ENCODE assay signal across 8 cellular contexts in genomic region chr7:129188372-129188891, GRCh38. TPM values are rescaled to one million over a fixed set of nuclear protein-coding genes. Genes with fewer than 3 reads are reported as not detected.
DNase-seq lines count a peak whose midpoint lies in the region; TF ChIP-seq lines count a peak whose summit lies in the region.

TSS of gene SMO (plus strand) at chr7:129188633. CDS start at chr7:129189152, 519 bp downstream.

- H2AFZ ChIP-seq in ACC112 (ENCODE audit: low read length, unreplicated experiment) (peak within 1 kb of the TSS; percentile 88), PC-9 (0 out of 2 replicates have a peak within 1 kb of the TSS, but pooled peaks have one; percentile 58)

- peak within 1 kb of the TSS; percentile 56 for H2BK120ac ChIP-seq in mesendoderm (ENCODE audit: low read depth, low read length)

- CTCF ChIA-PET in PC-9 (lab: Charles Lee), result no interaction called here

- H3K4me2 ChIP-seq in PC-9, result peak within 1 kb of the TSS; percentile 68
- H3K4me2 ChIP-seq in mesendoderm (ENCODE audit: low read length), result peak within 1 kb of the TSS; percentile 86

- DNase-seq in GM12864 (ENCODE audit: low read depth) (no peak), PC-9 (no peak), mesendoderm (peak; percentile 89), type B pancreatic cell (ENCODE audit: extremely low spot score, unreplicated experiment) (peak; percentile 92), CD1c-positive myeloid dendritic cell (ENCODE audit: extremely low spot score) (no peak), LoVo (ENCODE audit: low spot score) (no peak)
- DNase-seq in effector memory CD4-positive, alpha-beta T cell, result no peak

- H3K4me1 ChIP-seq in ACC112 (ENCODE audit: control insufficient read depth, insufficient read depth, low read length, unreplicated experiment) (no peaks in the 10 kb centered on the region), PC-9 (replicated peaks; ENCODE audit: insufficient read depth) (no peaks in the 10 kb centered on the region), mesendoderm (ENCODE audit: control insufficient read depth, low read depth, low read length) (peaks cover 6% of the 10 kb centered on the region)
- H3K4me1 ChIP-seq in effector memory CD4-positive, alpha-beta T cell (ENCODE audit: control insufficient read depth, insufficient read depth, low read length, poor library complexity, severe bottlenecking), result peaks cover 4% of the 10 kb centered on the region

- no TSS peak for BruUV-seq in PC-9 (replicated peaks; lab: Mats Ljungman, UMichigan)

- H3K4me3 ChIP-seq in ACC112 (ENCODE audit: low read depth, low read length) (peak within 1 kb of the TSS; percentile 79), GM12864 (ENCODE audit: low read depth, low read length) (peak within 1 kb of the TSS; percentile 30), PC-9 (peak within 1 kb of the TSS; percentile 51), mesendoderm (ENCODE audit: low read length) (peak within 1 kb of the TSS; percentile 43)
- peak within 1 kb of the TSS; percentile 50 for H3K4me3 ChIP-seq in effector memory CD4-positive, alpha-beta T cell (ENCODE audit: insufficient read depth, low read depth, low read length, poor library complexity, severe bottlenecking)

- peak within 1 kb of the TSS; percentile 91 for H4K8ac ChIP-seq in mesendoderm (ENCODE audit: low read depth, low read length)

- H3K18ac ChIP-seq in mesendoderm (ENCODE audit: low read length), result peak within 1 kb of the TSS; percentile 98

- H3K79me2 ChIP-seq in ACC112 (ENCODE audit: control insufficient read depth, insufficient read depth, low read length, unreplicated experiment), result no peaks in the 10 kb centered on the region
- no peaks in the 10 kb centered on the region for H3K79me2 ChIP-seq in PC-9 (ENCODE audit: low read depth)
- H3K79me2 ChIP-seq in mesendoderm (ENCODE audit: control insufficient read depth, insufficient read depth, low read length), result peaks cover 35% of the 10 kb centered on the region

- H4K5ac ChIP-seq in mesendoderm (ENCODE audit: low read length), result no peak within 1 kb of the TSS

- peak within 1 kb of the TSS; percentile 75 for H3K23ac ChIP-seq in mesendoderm (ENCODE audit: low read length)

- no peaks in the 10 kb centered on the region for H4K20me1 ChIP-seq in PC-9 (ENCODE audit: insufficient read depth)

- H3K4me1 Mint-ChIP-seq in type B pancreatic cell (ENCODE audit: unreplicated experiment), result peaks cover 29% of the 10 kb centered on the region

- H3K56ac ChIP-seq in mesendoderm (ENCODE audit: low read length), result peak within 1 kb of the TSS; percentile 90

- TF ChIP-seq CTCF in GM12864 (IDR thresholded peaks at IDR 0.05; ENCODE audit: low read depth, low read length, missing control alignments), result no peak
- TF ChIP-seq CTCF in PC-9 (conservative IDR thresholded peaks at IDR 0.05), result no peak
- no peak for TF ChIP-seq CTCF in type B pancreatic cell (conservative IDR thresholded peaks at IDR 0.05)

- peaks cover 4% of the 10 kb centered on the region for H3K27me3 Mint-ChIP-seq in type B pancreatic cell

- peak within 1 kb of the TSS; percentile 98 for H3K4me3 Mint-ChIP-seq in type B pancreatic cell

- no peak within 1 kb of the TSS for H2BK15ac ChIP-seq in mesendoderm (replicated peaks; ENCODE audit: low read depth)

- H3K36me3 Mint-ChIP-seq in type B pancreatic cell, result peaks cover 20% of the 10 kb centered on the region

- H3K36me3 ChIP-seq in ACC112 (ENCODE audit: insufficient read depth, low read length) (no peaks in the 10 kb centered on the region), PC-9 (ENCODE audit: low read depth) (no peaks in the 10 kb centered on the region), mesendoderm (ENCODE audit: control insufficient read depth, insufficient read depth, low read length) (no peaks in the 10 kb centered on the region)
- no peaks in the 10 kb centered on the region for H3K36me3 ChIP-seq in effector memory CD4-positive, alpha-beta T cell (ENCODE audit: control insufficient read depth, insufficient read depth, low read length)

- no CpG with 5 or more reads among the region's 48 CpGs for WGBS in mesendoderm (ENCODE audit: extremely low coverage, insufficient coverage, low lambda C conversion rate)

- no peaks in the 10 kb centered on the region for H3K9me2 ChIP-seq in PC-9 (ENCODE audit: insufficient read depth)

- H2BK5ac ChIP-seq in mesendoderm (ENCODE audit: low read length), result no peak within 1 kb of the TSS

- H3K79me1 ChIP-seq in mesendoderm (ENCODE audit: low read length), result peaks cover 20% of the 10 kb centered on the region

- no peaks in the 10 kb centered on the region for H3K9me3 ChIP-seq in PC-9 (ENCODE audit: insufficient read depth, low read depth)
- no peaks in the 10 kb centered on the region for H3K9me3 ChIP-seq in effector memory CD4-positive, alpha-beta T cell (ENCODE audit: control insufficient read depth, low read length)

- H3K27ac ChIP-seq in ACC112 (ENCODE audit: low read depth, low read length) (no peak within 1 kb of the TSS), PC-9 (no peak within 1 kb of the TSS), mesendoderm (ENCODE audit: low read depth, low read length) (peak within 1 kb of the TSS; percentile 55)
- no peak within 1 kb of the TSS for H3K27ac ChIP-seq in effector memory CD4-positive, alpha-beta T cell (ENCODE audit: insufficient read depth, low read length, poor library complexity, severe bottlenecking)

- intact Hi-C loops in PC-9 (cut with micrococcal nuclease; ENCODE audit: unreplicated experiment), result no loop called here

- peak within 1 kb of the TSS; percentile 70 for H3K27ac Mint-ChIP-seq in type B pancreatic cell

- peaks cover 13% of the 10 kb centered on the region; the same call in 1 of the 2 replicates for H3K27me3 ChIP-seq in ACC112 (ENCODE audit: insufficient read depth, low read length)
- no peaks in the 10 kb centered on the region; the same call in 1 of the 2 replicates for H3K27me3 ChIP-seq in PC-9 (ENCODE audit: insufficient read depth, low read depth)
- H3K27me3 ChIP-seq in effector memory CD4-positive, alpha-beta T cell (replicated peaks; ENCODE audit: control insufficient read depth, insufficient read depth, low read length, poor library complexity, severe bottlenecking), result peaks cover 13% of the 10 kb centered on the region
- H3K27me3 ChIP-seq in mesendoderm (ENCODE audit: insufficient read depth, low read length, poor library complexity), result peaks cover 2% of the 10 kb centered on the region

- POLR2A ChIA-PET in PC-9 (lab: Charles Lee; ENCODE audit: unreplicated experiment), result no interaction called here

- H2AK5ac ChIP-seq in mesendoderm (ENCODE audit: low read length), result no peak within 1 kb of the TSS

- H3F3A ChIP-seq in PC-9 (ENCODE audit: insufficient read depth, low read depth), result no peaks in the 10 kb centered on the region

- H3K9me3 Mint-ChIP-seq in type B pancreatic cell, result no peaks in the 10 kb centered on the region

- H3K9ac ChIP-seq in mesendoderm (ENCODE audit: low read length), result peak within 1 kb of the TSS; percentile 95

- H3K4ac ChIP-seq in mesendoderm (ENCODE audit: low read depth, low read length), result peak within 1 kb of the TSS; percentile 92

RNA-seq across cellular contexts. Expression of gene SMO, which starts in this region (rescaled TPM):
- total RNA-seq in PC-9 (2021), result 1.2 and 1.9 TPM in 2 replicates
- 29.4 TPM for polyA plus RNA-seq in mesendoderm (2013, experiment 1 of 2)
- 30.0 TPM for polyA plus RNA-seq in mesendoderm (2013, experiment 2 of 2)
- 38.6 and 94.9 TPM in 2 replicates for total RNA-seq in type B pancreatic cell (ENCODE audit: low replicate concordance)

Comparison
In these comparisons a context has a peak if more than half of its experiments do, and no peak if none do; other contexts are left out.
1. RNA of gene SMO (total RNA-seq): 38.6 to 94.9 TPM in type B pancreatic cell; 1.2 to 1.9 TPM in PC-9; every median in the first group is over 10 times any median in the second.
2. DNase-seq: peak in mesendoderm (single experiment) and type B pancreatic cell (single experiment); none in GM12864 (single experiment), PC-9 (0 of 2), effector memory CD4-positive, alpha-beta T cell (0 of 3), CD1c-positive myeloid dendritic cell (single experiment) and LoVo (single experiment).
3. Peak in every context shown above with its lines, with median percentiles within 50 percentile points of each other: H3K4me3 ChIP-seq.